In the genomic region with DNA sequence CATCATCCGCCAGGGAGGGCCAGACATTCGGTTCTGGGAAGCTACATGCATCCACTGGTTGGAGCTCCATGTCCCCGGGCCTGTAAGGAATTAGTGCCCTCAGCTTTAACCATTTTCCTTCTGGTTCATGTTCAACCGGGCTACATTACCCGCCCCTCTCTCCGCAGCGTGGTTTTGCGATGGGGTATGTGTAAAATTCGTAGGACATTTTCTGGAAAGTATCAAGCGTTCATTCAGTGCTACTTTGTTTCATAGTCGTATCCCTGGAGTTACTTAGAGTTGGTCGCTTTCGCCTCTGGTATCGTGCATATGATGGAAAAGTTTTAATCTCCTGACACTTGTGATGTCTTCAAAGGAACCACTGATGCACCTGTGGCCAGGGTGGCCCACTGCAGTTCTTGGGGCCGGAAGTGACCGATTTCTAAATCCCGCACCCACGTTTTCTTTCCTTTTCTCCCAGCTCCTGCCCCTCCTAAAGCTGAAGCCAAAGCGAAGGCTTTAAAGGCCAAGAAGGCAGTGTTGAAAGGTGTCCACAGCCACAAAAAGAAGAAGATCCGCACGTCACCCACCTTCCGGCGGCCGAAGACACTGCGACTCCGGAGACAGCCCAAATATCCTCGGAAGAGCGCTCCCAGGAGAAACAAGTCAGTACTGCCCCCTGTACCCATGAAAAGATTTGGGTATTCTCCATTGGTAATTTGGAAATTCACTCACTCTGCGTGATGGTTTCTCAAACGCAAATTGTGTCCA, we compare ENCODE assay signal across 8 cellular contexts. TPM values are rescaled to one million over a fixed set of nuclear protein-coding genes. Genes with fewer than 3 reads are reported as not detected.
DNase-seq lines count a peak whose midpoint lies in the region; ATAC-seq, FAIRE-seq and TF ChIP-seq lines count a peak whose summit lies in the region.

No MANE protein-coding gene starts in this region.

- peaks cover 8% of the 10 kb centered on the region for H3K27me3 ChIP-seq in CD8-positive, alpha-beta memory T cell (ENCODE audit: insufficient read depth, low read length, poor library complexity, severe bottlenecking)
- H3K27me3 ChIP-seq in MG63 (no peaks in the 10 kb centered on the region), GM12878 (replicated peaks in 1 of 2; ENCODE audit: control insufficient read depth in 2 of 2, insufficient read depth in 2 of 2, low read length in 1 of 2) (no peaks in the 10 kb centered on the region), lung (ENCODE audit: control insufficient read depth, insufficient read depth) (no peaks in the 10 kb centered on the region), tibial nerve (no peaks in the 10 kb centered on the region)

- peaks cover 3 to 55% (median 19%) of the 10 kb centered on the region in 3 donors for H3K36me3 Mint-ChIP-seq in CD8-positive, alpha-beta memory T cell

- FAIRE-seq in GM12878 (lab: Jason Lieb, UNC): no peak

- peaks cover 38% of the 10 kb centered on the region for H3K4me1 ChIP-seq in CD8-positive, alpha-beta memory T cell (ENCODE audit: insufficient read depth, low read length)
- H3K4me1 ChIP-seq in GM12878 (ENCODE audit: control insufficient read depth, insufficient read depth, low read length) (peaks cover 18% of the 10 kb centered on the region), lung (ENCODE audit: control insufficient read depth in 2 of 2, insufficient read depth in 2 of 2, low read length in 2 of 2) (peaks cover 0 to 7% of the 10 kb centered on the region in 2 donors), tibial nerve (peaks cover 0 to 83% (median 49%) of the 10 kb centered on the region in 4 donors)

- no peak for TF ChIP-seq RAD21 in GM12878 (IDR thresholded peaks at IDR 0.05; ENCODE audit: insufficient read depth, low read depth, low read length)

- CTCF ChIA-PET in CD8-positive, alpha-beta memory T cell (lab: Charles Lee): interaction anchor here (1.0 to 14.8 kb wide), 7 partner anchors 8 to 232 kb away, joined by 3 to 579 read pairs (median 7); partner anchors contain the start of genes BLTP2, FLOT2, NEK8 and PHF12
- CTCF ChIA-PET in GM12878 (lab: Yijun Ruan, JAX): interaction anchor here (0.8 to 12.6 kb wide), 12 partner anchors 9 to 397 kb away, joined by 3 to 394 read pairs (median 4); partner anchors contain the start of genes PROCA1, SDF2 and SUPT6H

- intact Hi-C loops in GM12878 (cut with micrococcal nuclease; ENCODE audit: unreplicated experiment): loop anchor here (10.0 kb wide), 1 partner anchor 394 kb away; no protein-coding TSS in a partner anchor

- H3K9ac ChIP-seq in GM12878 (ENCODE audit: control insufficient read depth, insufficient read depth, low read length): peak overlapping the region; percentile 92

- ATAC-seq in GM12878 (peak; percentile 8), lung (ENCODE audit: insufficient read depth, low FRiP score) (no peak)

- no peaks in the 10 kb centered on the region for H3K9me3 Mint-ChIP-seq in CD8-positive, alpha-beta memory T cell

- H3K4me3 Mint-ChIP-seq in CD8-positive, alpha-beta memory T cell: peak overlapping the region; percentile 94 to 99 (median 98)

- H4K20me1 ChIP-seq in GM12878 (ENCODE audit: control insufficient read depth, insufficient read depth): no peaks in the 10 kb centered on the region

- TSS peak; percentile 86 for BruUV-seq in GM12878 (replicated peaks; lab: Mats Ljungman, UMichigan)

- TF ChIP-seq CTCF in GM12878 (IDR thresholded peaks at IDR 0.05 in 2 of 3, conservative IDR thresholded peaks at IDR 0.05 in 1 of 3; ENCODE audit: control insufficient read depth in 2 of 3, extremely low read depth in 1 of 3, insufficient read depth in 1 of 3, low read depth in 3 of 3, low read length in 3 of 3) (0 out of 6 replicates have a peak, but pooled peaks of 2 of the 3 experiments have one; percentile 0 to 16), lung (IDR thresholded peaks at IDR 0.05; ENCODE audit: control extremely low read depth, extremely low read depth) (no peak), tibial nerve (IDR thresholded peaks at IDR 0.05) (no peak)

- TF ChIP-seq EP300 in GM12878 (IDR thresholded peaks at IDR 0.05; ENCODE audit: borderline replicate concordance in 1 of 2, control insufficient read depth in 1 of 2, low read depth in 2 of 2, low read length in 2 of 2) (no peak), tibial nerve (IDR thresholded peaks at IDR 0.05) (no peak)

- H3K79me2 ChIP-seq in GM12878 (ENCODE audit: control insufficient read depth, insufficient read depth, low read length): peaks cover 41% of the 10 kb centered on the region

- 1% methylated on average over 30 of the region's 30 CpGs for WGBS in GM12878 (ENCODE audit: insufficient coverage, insufficient replicate concordance, low lambda C conversion rate, missing lambda C conversion rate)
- 3 to 4% methylated on average over 25 to 30 of the region's 30 CpGs for WGBS in lung, 2 donors
- 2 to 5% methylated on average over 30 of the region's 30 CpGs for WGBS in tibial nerve, 2 donors

- H3K27me3 Mint-ChIP-seq in CD8-positive, alpha-beta memory T cell: peaks cover 8 to 15% of the 10 kb centered on the region in 2 donors

- peak overlapping the region; percentile 73 for H3K27ac ChIP-seq in CD8-positive, alpha-beta memory T cell (ENCODE audit: low read depth, low read length)
- peak overlapping the region; percentile 83 for H3K27ac ChIP-seq in GM12878 (ENCODE audit: control insufficient read depth, insufficient read depth)
- H3K27ac ChIP-seq in lung (ENCODE audit: low read depth in 1 of 2, low read length in 1 of 2): peak overlapping the region; percentile 71 to 87
- H3K27ac ChIP-seq in tibial nerve: peak overlapping the region; percentile 83 to 99 (median 96)

- peak overlapping the region; percentile 88 for H3K4me2 ChIP-seq in GM12878 (ENCODE audit: control insufficient read depth, insufficient read depth)

- POLR2A ChIA-PET in CD8-positive, alpha-beta memory T cell (lab: Charles Lee): interaction anchor here (0.9 to 4.1 kb wide), 15 partner anchors 8 to 385 kb away, joined by 3 to 65 read pairs (median 6); partner anchors contain the start of genes DHRS13, FAM222B, IFT20 and NEK8
- POLR2A ChIA-PET in GM12878 (lab: Charles Lee): interaction anchor here (0.9 to 17.2 kb wide), 21 partner anchors 8 to 231 kb away, joined by 3 to 485 read pairs (median 6); partner anchors contain the start of genes BLTP2, NEK8, PHF12 and PIGS

- SMC1A ChIA-PET in GM12878 (lab: Charles Lee; ENCODE audit: uncharacterized antibody, unreplicated experiment): interaction anchor here (0.7 to 2.7 kb wide), 15 partner anchors 8 to 232 kb away, joined by 3 to 15 read pairs (median 4); partner anchors contain the start of genes BLTP2, FAM222B, NEK8 and PHF12

- H3K9me3 ChIP-seq in CD8-positive, alpha-beta memory T cell (ENCODE audit: low read length): no peaks in the 10 kb centered on the region
- H3K9me3 ChIP-seq in MG63: no peaks in the 10 kb centered on the region
- H3K9me3 ChIP-seq in GM12878 (replicated peaks; ENCODE audit: control insufficient read depth, insufficient read depth, low read length): no peaks in the 10 kb centered on the region
- no peaks in the 10 kb centered on the region for H3K9me3 ChIP-seq in lung (ENCODE audit: control insufficient read depth in 2 of 2, insufficient read depth in 1 of 2, low read length in 1 of 2)
- H3K9me3 ChIP-seq in tibial nerve: no peaks in the 10 kb centered on the region

- H3K4me3 ChIP-seq in CD8-positive, alpha-beta memory T cell (ENCODE audit: low read length): peak overlapping the region; percentile 74
- peak overlapping the region; percentile 82 for H3K4me3 ChIP-seq in MG63
- H3K4me3 ChIP-seq in GM12878: peak overlapping the region; percentile 95
- H3K4me3 ChIP-seq in lung: peak overlapping the region; percentile 82
- peak overlapping the region; percentile 76 to 87 (median 82) for H3K4me3 ChIP-seq in tibial nerve

- in situ Hi-C loops in GM12878 (cut with MboI): no loop called here

- TF ChIP-seq POLR2A in GM12878 (IDR thresholded peaks at IDR 0.05; ENCODE audit: low read depth, low read length) (peak; percentile 28), tibial nerve (IDR thresholded peaks at IDR 0.05) (no peak)

- peak in 3 of 5 donors; percentile 27 to 59 (median 33) for DNase-seq in CD8-positive, alpha-beta memory T cell
- DNase-seq in MG63 (no peak), GM12878 (ENCODE audit: low read depth, low spot score) (no peak), lung (ENCODE audit: low spot score) (no peak), tibial nerve (ENCODE audit: low spot score in 2 of 2) (no peak), Ammon's horn (ENCODE audit: low spot score) (no peak), HCEC 1CT (no peak), NCI-H69 (lab: John Stamatoyannopoulos, UW) (no peak)

- H3K4me1 Mint-ChIP-seq in CD8-positive, alpha-beta memory T cell: peaks cover 57 to 71% (median 63%) of the 10 kb centered on the region in 3 donors

- RAD21 ChIA-PET in GM12878 (lab: Charles Lee; ENCODE audit: unreplicated experiment): interaction anchor here (0.8 to 1.7 kb wide), 17 partner anchors 9 to 231 kb away, joined by 3 to 10 read pairs (median 5); partner anchors contain the start of genes DHRS13, FAM222B, PHF12 and PROCA1

- H3K36me3 ChIP-seq in CD8-positive, alpha-beta memory T cell (ENCODE audit: insufficient read depth, low read length): peaks cover 35% of the 10 kb centered on the region
- H3K36me3 ChIP-seq in MG63: peaks cover 75% of the 10 kb centered on the region
- peaks cover 12 to 20% of the 10 kb centered on the region in 2 experiments; a peak in 3 of 4 replicates for H3K36me3 ChIP-seq in GM12878 (ENCODE audit: control insufficient read depth in 2 of 2, insufficient read depth in 2 of 2, low read length in 1 of 2)
- H3K36me3 ChIP-seq in lung (ENCODE audit: control insufficient read depth in 2 of 2, insufficient read depth in 2 of 2, low read length in 2 of 2): peaks cover 9 to 21% of the 10 kb centered on the region in 2 donors
- H3K36me3 ChIP-seq in tibial nerve: peaks cover 6 to 46% (median 19%) of the 10 kb centered on the region in 3 donors

- no peak overlapping the region for H2AFZ ChIP-seq in GM12878 (ENCODE audit: control insufficient read depth, low read depth, low read length)

- peak overlapping the region; percentile 95 to 98 (median 98) for H3K27ac Mint-ChIP-seq in CD8-positive, alpha-beta memory T cell

RNA-seq across cellular contexts. Expression of gene RPL23A, which starts 0.6 kb away (rescaled TPM):
- 1,000 to 10,000 TPM; 2,670 to 2,692 TPM for total RNA-seq in CD8-positive, alpha-beta memory T cell
- 5,358 TPM for polyA plus RNA-seq in CD8-positive, alpha-beta memory T cell
- 768 and 1,491 TPM in 2 replicates for total RNA-seq in MG63 (2014; rRNA removed; shearing (Covaris generic); ENCODE audit: low replicate concordance)
- total RNA-seq in GM12878 (2013; cell fraction: nucleolus; rRNA removed): 169 and 204 TPM in 2 replicates
- total RNA-seq in GM12878 (2014; rRNA removed): 1,231 and 1,339 TPM in 2 replicates
- total RNA-seq in GM12878 (2014; rRNA removed; fragmentation: Illumina TruSeq; extraction: Trizol): 1,926 and 2,065 TPM in 2 replicates
- 2,908 and 3,018 TPM in 2 replicates for total RNA-seq in GM12878 (2021)
- 6,212 TPM for polyA plus RNA-seq in GM12878 (2011; ENCODE audit: low read depth)
- 2,740 and 3,357 TPM in 2 replicates for polyA plus RNA-seq in GM12878 (2011; rRNA removed)
- polyA plus RNA-seq in GM12878 (2011; cell fraction: cytosol; rRNA removed): 779 and 1,073 TPM in 2 replicates
- polyA plus RNA-seq in GM12878 (2011; cell fraction: nucleus; rRNA removed): 561 and 573 TPM in 2 replicates
- polyA plus RNA-seq in GM12878 (2012): 4,003 and 4,409 TPM in 2 replicates
- 1,904 and 2,135 TPM in 2 replicates for polyA plus RNA-seq in GM12878 (2014; fragmentation: Illumina TruSeq; extraction: Trizol)
- over 10,000 TPM in 1 of 2 experiments, 1,000 to 10,000 TPM in 1; 8,970 to 10,319 TPM for polyA plus RNA-seq in GM12878 (2014; fragmentation: Nextera tagmentation; extraction: Ambion mirVana)
- 1,318 and 1,377 TPM in 2 replicates for polyA plus RNA-seq in GM12878 (2014; rRNA removed)
- 1,000 to 10,000 TPM; 2,984 to 3,180 TPM for polyA plus RNA-seq in GM12878 (2016; fragmentation: Nextera tagmentation; extraction: Ambion mirVana)
- 1,547 and 2,710 TPM in 2 replicates for polyA minus RNA-seq in GM12878 (2011; rRNA and poly(A)+ RNA removed)
- polyA minus RNA-seq in GM12878 (2011; cell fraction: cytosol; rRNA and poly(A)+ RNA removed): 624 and 701 TPM in 2 replicates
- polyA minus RNA-seq in GM12878 (2011; cell fraction: nucleus; rRNA and poly(A)+ RNA removed): 176 and 252 TPM in 2 replicates
- total RNA-seq in lung: 1,000 to 10,000 TPM in 1 of 2 donors, 100 to 1,000 TPM in 1; 528 to 1,109 TPM
- 1,000 to 10,000 TPM in 1 of 2 donors, 100 to 1,000 TPM in 1; 955 to 1,200 TPM for polyA plus RNA-seq in lung
- total RNA-seq in tibial nerve: 100 to 1,000 TPM; 431 to 573 (median 517) TPM

RNA-seq across cellular contexts. Expression of gene RAB34, which starts 2.8 kb away (rescaled TPM):
- 1 to 10 TPM; 7.9 to 8.3 TPM for total RNA-seq in CD8-positive, alpha-beta memory T cell
- 2.6 TPM for polyA plus RNA-seq in CD8-positive, alpha-beta memory T cell
- 445 and 645 TPM in 2 replicates for total RNA-seq in MG63 (2014; rRNA removed; shearing (Covaris generic); ENCODE audit: low replicate concordance)
- total RNA-seq in GM12878 (2013; cell fraction: nucleolus; rRNA removed): 10.7 and 13.3 TPM in 2 replicates
- 40.2 and 46.4 TPM in 2 replicates for total RNA-seq in GM12878 (2014; rRNA removed)
- 24.2 and 26.9 TPM in 2 replicates for total RNA-seq in GM12878 (2014; rRNA removed; fragmentation: Illumina TruSeq; extraction: Trizol)
- 28.8 and 33.0 TPM in 2 replicates for total RNA-seq in GM12878 (2021)
- 16.5 TPM for polyA plus RNA-seq in GM12878 (2011; ENCODE audit: low read depth)
- 0.16 and 0.37 TPM in 2 replicates for polyA plus RNA-seq in GM12878 (2011; rRNA removed)
- polyA plus RNA-seq in GM12878 (2011; cell fraction: cytosol; rRNA removed): 0.23 and 0.31 TPM in 2 replicates
- polyA plus RNA-seq in GM12878 (2011; cell fraction: nucleus; rRNA removed): 0.69 and 0.75 TPM in 2 replicates
- polyA plus RNA-seq in GM12878 (2012): 13.1 and 17.7 TPM in 2 replicates
- polyA plus RNA-seq in GM12878 (2014; fragmentation: Illumina TruSeq; extraction: Trizol): 35.7 and 39.0 TPM in 2 replicates
- 10 to 100 TPM; 14.4 to 32.6 TPM for polyA plus RNA-seq in GM12878 (2014; fragmentation: Nextera tagmentation; extraction: Ambion mirVana)
- 37.5 and 47.7 TPM in 2 replicates for polyA plus RNA-seq in GM12878 (2014; rRNA removed)
- 10 to 100 TPM; 30.9 to 37.4 TPM for polyA plus RNA-seq in GM12878 (2016; fragmentation: Nextera tagmentation; extraction: Ambion mirVana)
- polyA minus RNA-seq in GM12878 (2011; rRNA and poly(A)+ RNA removed): not detected in 2 replicates
- polyA minus RNA-seq in GM12878 (2011; cell fraction: cytosol; rRNA and poly(A)+ RNA removed): 4.1 and 4.9 TPM in 2 replicates
- polyA minus RNA-seq in GM12878 (2011; cell fraction: nucleus; rRNA and poly(A)+ RNA removed): 0.48 and 0.86 TPM in 2 replicates
- total RNA-seq in lung: 10 to 100 TPM; 77.8 to 91.8 TPM
- polyA plus RNA-seq in lung: 100 to 1,000 TPM; 103 TPM
- total RNA-seq in tibial nerve: 100 to 1,000 TPM; 189 to 298 (median 196) TPM

RNA-seq across cellular contexts. Expression of gene TLCD1, which starts 5.6 kb away (rescaled TPM):
- 10 to 100 TPM; 36.5 to 38.9 TPM for total RNA-seq in CD8-positive, alpha-beta memory T cell
- not detected for polyA plus RNA-seq in CD8-positive, alpha-beta memory T cell
- total RNA-seq in MG63 (2014; rRNA removed; shearing (Covaris generic); ENCODE audit: low replicate concordance): 6.7 and 26.1 TPM in 2 replicates
- 1.9 and 4.3 TPM in 2 replicates for total RNA-seq in GM12878 (2013; cell fraction: nucleolus; rRNA removed)
- total RNA-seq in GM12878 (2014; rRNA removed): 8.6 and 10.6 TPM in 2 replicates
- total RNA-seq in GM12878 (2014; rRNA removed; fragmentation: Illumina TruSeq; extraction: Trizol): 7.2 and 7.6 TPM in 2 replicates
- total RNA-seq in GM12878 (2021): 7.3 and 7.6 TPM in 2 replicates
- polyA plus RNA-seq in GM12878 (2011; ENCODE audit: low read depth): 3.3 TPM
- 2.1 and 4.0 TPM in 2 replicates for polyA plus RNA-seq in GM12878 (2011; rRNA removed)
- 4.1 and 4.2 TPM in 2 replicates for polyA plus RNA-seq in GM12878 (2011; cell fraction: cytosol; rRNA removed)
- polyA plus RNA-seq in GM12878 (2011; cell fraction: nucleus; rRNA removed): 5.1 and 5.7 TPM in 2 replicates
- polyA plus RNA-seq in GM12878 (2012): 5.3 and 8.7 TPM in 2 replicates
- 7.8 TPM in 2 replicates for polyA plus RNA-seq in GM12878 (2014; fragmentation: Illumina TruSeq; extraction: Trizol)
- polyA plus RNA-seq in GM12878 (2014; fragmentation: Nextera tagmentation; extraction: Ambion mirVana): 1 to 10 TPM; 2.9 to 7.1 TPM
- polyA plus RNA-seq in GM12878 (2014; rRNA removed): 13.6 and 14.6 TPM in 2 replicates
- 10 to 100 TPM; 14.9 to 19.8 TPM for polyA plus RNA-seq in GM12878 (2016; fragmentation: Nextera tagmentation; extraction: Ambion mirVana)
- polyA minus RNA-seq in GM12878 (2011; rRNA and poly(A)+ RNA removed): 5.4 and 5.5 TPM in 2 replicates
- polyA minus RNA-seq in GM12878 (2011; cell fraction: cytosol; rRNA and poly(A)+ RNA removed): 2.8 and 5.5 TPM in 2 replicates
- polyA minus RNA-seq in GM12878 (2011; cell fraction: nucleus; rRNA and poly(A)+ RNA removed): 4.8 and 6.9 TPM in 2 replicates
- 10 to 100 TPM in 1 of 2 donors, 1 to 10 TPM in 1; 3.8 to 32.0 TPM for total RNA-seq in lung
- 10 to 100 TPM; 25.4 to 42.0 TPM for polyA plus RNA-seq in lung
- total RNA-seq in tibial nerve: 1 to 10 TPM in 1 of 4 donors, under 1 TPM in 1, not detected in 2; 0.44 to 1.2 TPM

RNA-seq across cellular contexts. Expression of gene NEK8, which starts 8.2 kb away (rescaled TPM):
- total RNA-seq in CD8-positive, alpha-beta memory T cell: 1 to 10 TPM; 8.0 to 8.8 TPM
- polyA plus RNA-seq in CD8-positive, alpha-beta memory T cell: 2.5 TPM
- total RNA-seq in MG63 (2014; rRNA removed; shearing (Covaris generic); ENCODE audit: low replicate concordance): 0.69 and 4.0 TPM in 2 replicates
- 22.0 and 27.2 TPM in 2 replicates for total RNA-seq in GM12878 (2013; cell fraction: nucleolus; rRNA removed)
- total RNA-seq in GM12878 (2014; rRNA removed) (8.8 and 10.5 TPM in 2 replicates), GM12878 (2014; rRNA removed; fragmentation: Illumina TruSeq; extraction: Trizol) (6.0 and 6.7 TPM in 2 replicates), GM12878 (2021) (10.1 and 11.0 TPM in 2 replicates), lung (10 to 100 TPM in 1 of 2 donors, 1 to 10 TPM in 1; 5.7 to 14.7 TPM), tibial nerve (1 to 10 TPM; 2.8 to 6.0 (median 3.5) TPM)
- polyA plus RNA-seq in GM12878 (2011; ENCODE audit: low read depth): 6.5 TPM
- polyA plus RNA-seq in GM12878 (2011; rRNA removed) (7.9 and 13.2 TPM in 2 replicates), GM12878 (2014; fragmentation: Illumina TruSeq; extraction: Trizol) (7.5 and 8.5 TPM in 2 replicates), GM12878 (2014; fragmentation: Nextera tagmentation; extraction: Ambion mirVana) (1 to 10 TPM; 2.3 to 2.9 TPM), GM12878 (2014; rRNA removed) (14.3 and 15.1 TPM in 2 replicates), GM12878 (2016; fragmentation: Nextera tagmentation; extraction: Ambion mirVana) (10 to 100 TPM; 11.2 to 13.9 TPM), lung (1 to 10 TPM; 5.1 to 9.2 TPM)
- polyA plus RNA-seq in GM12878 (2011; cell fraction: cytosol; rRNA removed): 16.7 and 21.7 TPM in 2 replicates
- 24.8 and 26.2 TPM in 2 replicates for polyA plus RNA-seq in GM12878 (2011; cell fraction: nucleus; rRNA removed)
- polyA plus RNA-seq in GM12878 (2012): 8.7 and 9.6 TPM in 2 replicates
- polyA minus RNA-seq in GM12878 (2011; rRNA and poly(A)+ RNA removed): 14.9 and 20.8 TPM in 2 replicates
- polyA minus RNA-seq in GM12878 (2011; cell fraction: cytosol; rRNA and poly(A)+ RNA removed): 4.0 and 4.4 TPM in 2 replicates
- polyA minus RNA-seq in GM12878 (2011; cell fraction: nucleus; rRNA and poly(A)+ RNA removed): 11.1 and 21.9 TPM in 2 replicates

RNA-seq across cellular contexts. Expression of gene PROCA1, which starts 8.7 kb away (rescaled TPM):
- 1 to 10 TPM; 4.7 to 4.9 TPM for total RNA-seq in CD8-positive, alpha-beta memory T cell
- 1.2 TPM for polyA plus RNA-seq in CD8-positive, alpha-beta memory T cell
- total RNA-seq in MG63 (2014; rRNA removed; shearing (Covaris generic); ENCODE audit: low replicate concordance): 0.79 TPM in 1 of 2 replicates, not detected in the other
- 6.2 and 8.9 TPM in 2 replicates for total RNA-seq in GM12878 (2013; cell fraction: nucleolus; rRNA removed)
- total RNA-seq in GM12878 (2014; rRNA removed) (1.1 and 1.5 TPM in 2 replicates), GM12878 (2014; rRNA removed; fragmentation: Illumina TruSeq; extraction: Trizol) (1.5 and 2.6 TPM in 2 replicates), GM12878 (2021) (1.5 and 2.4 TPM in 2 replicates), lung (1 to 10 TPM; 2.1 to 3.7 TPM), tibial nerve (1 to 10 TPM; 2.1 to 6.3 (median 4.6) TPM)
- 0.93 TPM for polyA plus RNA-seq in GM12878 (2011; ENCODE audit: low read depth)
- polyA plus RNA-seq in GM12878 (2011; rRNA removed) (0.99 and 1.4 TPM in 2 replicates), GM12878 (2014; fragmentation: Illumina TruSeq; extraction: Trizol) (1.2 and 2.0 TPM in 2 replicates), GM12878 (2014; fragmentation: Nextera tagmentation; extraction: Ambion mirVana) (under 1 TPM; 0.35 to 0.40 TPM), GM12878 (2014; rRNA removed) (2.1 and 4.8 TPM in 2 replicates), GM12878 (2016; fragmentation: Nextera tagmentation; extraction: Ambion mirVana) (under 1 TPM; 0.59 to 0.83 TPM), lung (1 to 10 TPM; 1.2 to 3.4 TPM)
- polyA plus RNA-seq in GM12878 (2011; cell fraction: cytosol; rRNA removed): 1.1 and 1.5 TPM in 2 replicates
- 6.8 and 8.9 TPM in 2 replicates for polyA plus RNA-seq in GM12878 (2011; cell fraction: nucleus; rRNA removed)
- polyA plus RNA-seq in GM12878 (2012): 2.0 and 2.4 TPM in 2 replicates
- 0.73 and 0.82 TPM in 2 replicates for polyA minus RNA-seq in GM12878 (2011; rRNA and poly(A)+ RNA removed)
- polyA minus RNA-seq in GM12878 (2011; cell fraction: cytosol; rRNA and poly(A)+ RNA removed): not detected in 2 replicates
- 1.2 and 2.1 TPM in 2 replicates for polyA minus RNA-seq in GM12878 (2011; cell fraction: nucleus; rRNA and poly(A)+ RNA removed)

Comparison
In these comparisons a context has a peak if more than half of its experiments do, and no peak if none do; other contexts are left out.
1. DNase-seq: peak in CD8-positive, alpha-beta memory T cell (3 of 5); none in MG63 (single experiment), GM12878 (single experiment), lung (single experiment), tibial nerve (0 of 2), Ammon's horn (single experiment), HCEC 1CT (single experiment) and NCI-H69 (single experiment).
2. CTCF ChIP-seq: peak in GM12878 (2 of 3); none in lung (single experiment) and tibial nerve (0 of 5).
3. Peak in every context shown above with its lines, with median percentiles within 50 percentile points of each other: H3K27ac ChIP-seq and H3K4me3 ChIP-seq.